27 cellular contexts compared by ENCODE assay signal in genomic region chr14:37553935-37554550, GRCh38. TPM values are rescaled to one million over a fixed set of nuclear protein-coding genes. Genes with fewer than 3 reads are reported as not detected.
"Had no signal": no experiment of that assay in that cellular context is flagged by ENCODE, and none has a peak within 500 bp of the region (broad histone marks: within the 10 kb centered on the region; RNA-seq: fewer than 3 reads in every experiment).

No MANE protein-coding gene starts in this region.

- ATAC-seq: activated CD8-positive, alpha-beta memory T cell treated with anti-CD3 and anti-CD28 coated beads, Interleukin-2, amount 10 ng/mL, durations not matched to agents 7 days and 5 days; body of pancreas; Right ventricle myocardium inferior had no signal

- H3K27ac Mint-ChIP-seq: activated CD8-positive, alpha-beta memory T cell treated with anti-CD3 and anti-CD28 coated beads, Interleukin-2, amount 10 ng/mL, durations not matched to agents 7 days and 5 days; activated naive CD4-positive, alpha-beta T cell treated with anti-CD3 and anti-CD28 coated beads, Interleukin-2, amount 50 U/mL, for 24 hours; activated T-cell treated with anti-CD3 and anti-CD28 coated beads, Interleukin-2, amount 50 U/mL, for 24 hours; activated T-helper 1 cell treated with anti-CD3 and anti-CD28 coated beads, Interleukin-12 subunit alpha, Interleukin-12 subunit beta, Interleukin-2, Interleukin-4 antibody, amounts not matched to agents 30 ng/mL and 10 ng/mL and 1 ng/mL, durations not matched to agents 14 hours and 24 hours and 36 hours had no signal

- H3K27ac ChIP-seq: ascending aorta, body of pancreas, SK-N-MC had no signal

- H3K27me3 ChIP-seq: ascending aorta, body of pancreas had no signal

- H3K9me3 ChIP-seq: body of pancreas had no signal

- H3K4me1 ChIP-seq: ascending aorta, body of pancreas had no signal

- H3K4me3 Mint-ChIP-seq: activated CD8-positive, alpha-beta memory T cell treated with anti-CD3 and anti-CD28 coated beads, Interleukin-2, amount 10 ng/mL, durations not matched to agents 7 days and 5 days; activated naive CD4-positive, alpha-beta T cell treated with anti-CD3 and anti-CD28 coated beads, Interleukin-2, amount 50 U/mL, for 24 hours; activated T-cell treated with anti-CD3 and anti-CD28 coated beads, Interleukin-2, amount 50 U/mL, for 24 hours; activated T-helper 1 cell treated with anti-CD3 and anti-CD28 coated beads, Interleukin-12 subunit alpha, Interleukin-12 subunit beta, Interleukin-2, Interleukin-4 antibody, amounts not matched to agents 30 ng/mL and 10 ng/mL and 1 ng/mL, durations not matched to agents 14 hours and 24 hours and 36 hours had no signal

- H3K27me3 Mint-ChIP-seq: activated CD8-positive, alpha-beta memory T cell treated with anti-CD3 and anti-CD28 coated beads, Interleukin-2, amount 10 ng/mL, durations not matched to agents 7 days and 5 days; activated naive CD4-positive, alpha-beta T cell treated with anti-CD3 and anti-CD28 coated beads, Interleukin-2, amount 50 U/mL, for 24 hours; activated T-cell treated with anti-CD3 and anti-CD28 coated beads, Interleukin-2, amount 50 U/mL, for 24 hours had no signal

- H3K4me3 ChIP-seq: ascending aorta, body of pancreas, SK-N-MC had no signal

- H3K4me1 Mint-ChIP-seq: activated CD8-positive, alpha-beta memory T cell treated with anti-CD3 and anti-CD28 coated beads, Interleukin-2, amount 10 ng/mL, durations not matched to agents 7 days and 5 days; activated naive CD4-positive, alpha-beta T cell treated with anti-CD3 and anti-CD28 coated beads, Interleukin-2, amount 50 U/mL, for 24 hours had no signal

- DNase-seq: activated CD4-positive, alpha-beta T cell treated with anti-CD3 and anti-CD28 coated beads for 48 hours; activated CD4-positive, alpha-beta T cell treated with anti-CD3 and anti-CD28 coated beads, Interleukin-2, amount 50 U/mL, for 4 hours; activated CD4-positive, CD25-positive, alpha-beta regulatory T cell treated with anti-CD3 and anti-CD28 coated beads, Interleukin-2, amount 50 U/mL, for 72 hours; activated CD8-positive, alpha-beta memory T cell treated with anti-CD3 and anti-CD28 coated beads, Interleukin-2, amount 10 ng/mL, durations not matched to agents 7 days and 5 days; activated effector memory CD4-positive, alpha-beta T cell treated with Interleukin-2 at 50 U/mL for 16 hours; activated naive CD4-positive, alpha-beta T cell; activated T-cell treated with anti-CD3 and anti-CD28 coated beads, Interleukin-2, amount 50 U/mL, for 24 hours; body of pancreas; central memory CD4-positive, alpha-beta T cell; KG1; NCI-H1105 treated with DMSO at 0.1 percent for 48 hours; NCI-H1436 treated with DMSO at 0.1 percent for 48 hours; NCI-H187; NCI-H2081; NCI-H446; NCI-H524; T-helper 1 cell had no signal

- H3K36me3 ChIP-seq: ascending aorta had no signal

RNA-seq across cellular contexts. Expression of gene FOXA1, which starts 41.0 kb away (rescaled TPM):
- total RNA-seq: activated CD8-positive, alpha-beta memory T cell treated with anti-CD3 and anti-CD28 coated beads, Interleukin-2, amount 10 ng/mL, durations not matched to agents 7 days and 5 days; ascending aorta; chondrocyte; LHCN-M2; M059J; OCI-LY7; Right ventricle myocardium inferior; T-helper 2 cell treated with Interferon-gamma antibody and Interleukin-4, amounts not matched to agents 100 ng/mL and 5 ng/mL, for 36 hours had no signal

RNA-seq across cellular contexts. Expression of gene TTC6, which starts 41.4 kb away (rescaled TPM):
- total RNA-seq: activated CD8-positive, alpha-beta memory T cell treated with anti-CD3 and anti-CD28 coated beads, Interleukin-2, amount 10 ng/mL, durations not matched to agents 7 days and 5 days; activated T-helper 1 cell treated with anti-CD3 and anti-CD28 coated beads, Interleukin-12 subunit alpha, Interleukin-12 subunit beta, Interleukin-2, Interleukin-4 antibody, amounts not matched to agents 30 ng/mL and 10 ng/mL and 1 ng/mL, durations not matched to agents 14 hours and 24 hours and 36 hours; ascending aorta; body of pancreas; chondrocyte; LHCN-M2; M059J; OCI-LY7; Right ventricle myocardium inferior; T-helper 2 cell treated with Interferon-gamma antibody and Interleukin-4, amounts not matched to agents 100 ng/mL and 5 ng/mL, for 36 hours had no signal
